ENCODE assay signal across 12 cellular contexts in the genomic region with DNA sequence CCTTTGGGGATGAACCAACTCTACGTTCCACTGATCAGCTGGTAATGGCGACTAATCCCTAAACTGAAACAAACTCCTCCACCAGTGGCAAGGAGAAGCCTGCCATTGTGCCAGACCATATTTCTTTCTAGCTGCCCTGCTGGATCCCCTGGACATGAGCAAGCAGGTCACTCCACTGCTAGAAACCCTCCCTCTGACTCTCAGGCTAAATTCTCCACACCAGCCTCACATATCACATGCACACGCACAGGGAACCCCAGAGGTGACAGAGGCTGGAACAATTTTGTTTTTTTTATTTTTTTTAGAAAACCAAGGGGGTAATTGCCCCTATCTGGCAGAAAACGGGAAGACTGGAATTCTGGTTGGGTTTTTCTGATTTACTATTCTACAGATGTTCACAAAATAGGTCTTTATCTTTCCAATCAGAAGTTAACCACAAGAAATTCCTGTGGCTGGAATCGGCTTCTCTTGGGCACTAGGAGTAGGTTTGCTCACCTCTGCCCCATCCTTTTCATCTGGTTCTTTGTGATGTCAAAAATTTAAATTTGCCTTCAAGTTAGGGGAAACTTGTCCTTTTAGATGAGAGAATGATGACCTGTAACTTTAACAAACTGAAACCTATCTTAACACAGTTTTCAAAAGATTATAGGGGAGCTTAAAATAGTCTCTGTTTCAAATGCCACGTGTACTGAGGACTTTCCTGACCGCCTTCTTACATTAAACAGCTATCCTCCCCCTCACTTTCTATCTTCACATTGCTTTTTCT.
DNase-seq lines count a peak whose midpoint lies in the region; ATAC-seq and TF ChIP-seq lines count a peak whose summit lies in the region.
"Had no signal": no experiment of that assay in that cellular context is flagged by ENCODE, and none has a peak within 500 bp of the region (broad histone marks: within the 10 kb centered on the region; RNA-seq: fewer than 3 reads in every experiment).

No MANE protein-coding gene starts in this region.

- ATAC-seq in HG02678 (IDR thresholded peaks at IDR 0.05; ENCODE audit: unreplicated experiment) (peak; percentile 79), HG03025 (IDR thresholded peaks at IDR 0.05; ENCODE audit: low FRiP score, unreplicated experiment) (no peak)

- 80% methylated on average over 2 to 5 of the region's 7 CpGs for WGBS in mesodermal cell (ENCODE audit: insufficient coverage in 2 of 2), 2 experiments

- no peaks in the 10 kb centered on the region for H3K27me3 ChIP-seq in SJSA1 (replicated peaks)

- peaks cover 35% of the 10 kb centered on the region for H3K36me3 ChIP-seq in SJSA1
- H3K36me3 ChIP-seq in mesodermal cell (ENCODE audit: control insufficient read depth, insufficient read depth, low read length), result peaks cover 24% of the 10 kb centered on the region

- H3K4me1 ChIP-seq in SJSA1 (replicated peaks) (peaks cover 17% of the 10 kb centered on the region), mesodermal cell (ENCODE audit: control insufficient read depth, insufficient read depth, low read length, poor library complexity, severe bottlenecking) (peaks cover 11% of the 10 kb centered on the region)

- DNase-seq in GM10266 (ENCODE audit: extremely low spot score) (peak; percentile 67), SJSA1 (ENCODE audit: low read depth in 1 of 2, low spot score in 2 of 2) (peak in 1 of 2 experiments; percentile 76), coronary artery (ENCODE audit: low spot score) (no peak), HuH-7 (ENCODE audit: low spot score) (no peak), NCI-H526 (lab: John Stamatoyannopoulos, UW) (no peak)
- DNase-seq: DMS153, NCI-H446 had no signal

- H3K27ac ChIP-seq in SJSA1 (peak overlapping the region; percentile 49), mesodermal cell (ENCODE audit: low read depth, low read length, severe bottlenecking) (peak overlapping the region; percentile 17), coronary artery (no peak overlapping the region)
- H3K27ac ChIP-seq: SK-N-MC had no signal

- H3K9me3 ChIP-seq in SJSA1 (replicated peaks) (no peaks in the 10 kb centered on the region), mesodermal cell (ENCODE audit: control insufficient read depth, low read length) (peaks cover 4% of the 10 kb centered on the region)

- TF ChIP-seq CTCF in GM10266 (IDR thresholded peaks at IDR 0.05; ENCODE audit: control insufficient read depth, insufficient read depth, low read depth, missing control alignments) (no peak), coronary artery (IDR thresholded peaks at IDR 0.05) (no peak)

- H3K4me3 ChIP-seq in SJSA1 (no peak overlapping the region), mesodermal cell (ENCODE audit: extremely low read depth, insufficient read depth, low read length, poor library complexity, severe bottlenecking) (no peak overlapping the region), coronary artery (no peak overlapping the region)
- H3K4me3 ChIP-seq: lung, SK-N-MC had no signal

Comparison
In these comparisons a context has a peak if more than half of its experiments do, and no peak if none do; other contexts are left out.
1. H3K27ac ChIP-seq: peak in SJSA1 (single experiment) and mesodermal cell (single experiment); none in coronary artery (0 of 2).